ENCODE assay signal across 13 cellular contexts in the genomic region with DNA sequence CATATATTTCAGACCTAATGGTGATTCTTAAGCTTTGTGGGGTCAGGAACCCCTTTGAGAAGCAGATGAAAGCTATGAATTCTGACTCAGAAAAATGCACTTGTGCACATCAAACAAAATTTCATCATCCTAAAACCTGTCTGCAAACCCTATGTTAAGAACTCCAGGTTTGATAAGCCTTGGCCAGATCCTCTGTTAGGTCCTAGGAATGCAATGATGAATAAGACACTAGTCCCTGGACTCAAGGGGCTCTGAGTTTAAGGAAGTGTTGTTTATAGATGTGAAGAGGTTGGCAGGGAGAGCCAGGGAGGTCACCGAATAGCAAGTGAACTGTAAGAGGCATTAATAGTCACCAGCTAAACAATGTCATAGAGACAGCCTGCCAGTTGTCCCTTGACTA.
"Had no signal": no experiment of that assay in that cellular context is flagged by ENCODE, and none has a peak within 500 bp of the region (broad histone marks: within the 10 kb centered on the region; RNA-seq: fewer than 3 reads in every experiment).

No MANE protein-coding gene starts in this region.

- H3K9me3 ChIP-seq: lower lobe of right lung, transverse colon had no signal

- H3K4me3 ChIP-seq: dorsolateral prefrontal cortex, lower lobe of right lung, SK-N-MC had no signal

- H3K36me3 ChIP-seq: lower lobe of right lung, transverse colon had no signal

- H3K4me1 Mint-ChIP-seq: mesothelial cell of epicardium, neural crest cell had no signal

- H3K9me3 Mint-ChIP-seq: activated naive CD4-positive, alpha-beta T cell treated with anti-CD3 and anti-CD28 coated beads for 36 hours; mesothelial cell of epicardium had no signal

- DNase-seq: activated CD4-positive, CD25-positive, alpha-beta regulatory T cell treated with anti-CD3 and anti-CD28 coated beads, Interleukin-2, amount 50 U/mL, for 72 hours; foreskin fibroblast; left cardiac atrium; lower lobe of right lung had no signal

- H3K36me3 Mint-ChIP-seq: mesothelial cell of epicardium had no signal

- H3K27ac ChIP-seq: epithelial cell of prostate, lower lobe of right lung, SK-N-MC, VCaP had no signal

- H3K4me3 Mint-ChIP-seq: mesothelial cell of epicardium, neural crest cell had no signal

- H3K27ac Mint-ChIP-seq: activated naive CD4-positive, alpha-beta T cell treated with anti-CD3 and anti-CD28 coated beads for 36 hours; mesothelial cell of epicardium; progenitor cell of endocrine pancreas had no signal

- H3K4me1 ChIP-seq: lower lobe of right lung had no signal

- H3K27me3 ChIP-seq: dorsolateral prefrontal cortex, transverse colon had no signal
